Comparison of ENCODE assay signal across 13 cellular contexts in genomic region chr17:76631821-76632565, GRCh38. TPM values are rescaled to one million over a fixed set of nuclear protein-coding genes. Genes with fewer than 3 reads are reported as not detected.
DNase-seq lines count a peak whose midpoint lies in the region; ATAC-seq and TF ChIP-seq lines count a peak whose summit lies in the region.
"Had no signal": no experiment of that assay in that cellular context is flagged by ENCODE, and none has a peak within 500 bp of the region (broad histone marks: within the 10 kb centered on the region; RNA-seq: fewer than 3 reads in every experiment).

No MANE protein-coding gene starts in this region.

- H3K4me3 ChIP-seq in left lung (no peak overlapping the region), suprapubic skin (no peak overlapping the region)

- no peaks in the 10 kb centered on the region for H3K27me3 ChIP-seq in left lung
- no peaks in the 10 kb centered on the region for H3K27me3 ChIP-seq in suprapubic skin

- H3K4me1 ChIP-seq in left lung = no peaks in the 10 kb centered on the region
- no peaks in the 10 kb centered on the region for H3K4me1 ChIP-seq in suprapubic skin

- 84% methylated on average over 10 of the region's 10 CpGs for WGBS in suprapubic skin

- H3K27ac ChIP-seq in left lung (peak overlapping the region in 1 of 2 donors; percentile 13), suprapubic skin (peak overlapping the region; percentile 19)

- DNase-seq in NCI-H146 treated with DMSO at 0.1 percent for 48 hours (lab: John Stamatoyannopoulos, UW; ENCODE audit: unreplicated experiment) (peak; percentile 21), amniotic epithelial cell (ENCODE audit: low read depth) (peak; percentile 50), left lung (peak in 1 of 2 donors; percentile 61), suprapubic skin (ENCODE audit: low spot score in 2 of 2) (peak in 1 of 2 donors; percentile 21), A172 (ENCODE audit: low spot score) (no peak)
- no peak for DNase-seq in activated CD4-positive, CD25-positive, alpha-beta regulatory T cell treated with anti-CD3 and anti-CD28 coated beads, Interleukin-2, amount 50 U/mL, for 72 hours
- DNase-seq: activated CD4-positive, alpha-beta T cell treated with anti-CD3 and anti-CD28 coated beads, Interleukin-2, amount 50 U/mL, for 48 hours; EL; occipital lobe; Right ventricle myocardium superior had no signal

- TF ChIP-seq POLR2A in suprapubic skin (IDR thresholded peaks at IDR 0.05) = no peak

- H3K36me3 ChIP-seq in left lung (peaks cover 0 to 3% of the 10 kb centered on the region in 2 donors), suprapubic skin (no peaks in the 10 kb centered on the region)

- no peak for TF ChIP-seq CTCF in left lung (IDR thresholded peaks at IDR 0.05)
- no peak for TF ChIP-seq CTCF in suprapubic skin (IDR thresholded peaks at IDR 0.05)

- ATAC-seq in left lung (peak; percentile 95), HG02885 (IDR thresholded peaks at IDR 0.05; ENCODE audit: poor library complexity, unreplicated experiment) (no peak)

- no peaks in the 10 kb centered on the region for H3K9me3 ChIP-seq in left lung
- H3K9me3 ChIP-seq in suprapubic skin = no peaks in the 10 kb centered on the region

- intact Hi-C loops in left lung (cut with DNase I) = no loop called here

- no peak for TF ChIP-seq EP300 in suprapubic skin (IDR thresholded peaks at IDR 0.05)

RNA-seq across cellular contexts. Expression of gene ST6GALNAC1, which starts 11.6 kb away (rescaled TPM):
- 10 to 100 TPM; 21.0 to 46.0 TPM for total RNA-seq in left lung
- total RNA-seq in suprapubic skin = 1 to 10 TPM in 3 of 4 donors, under 1 TPM in 1; 0.38 to 3.7 (median 1.3) TPM
- not detected in 2 replicates for total RNA-seq in A172 (2014; rRNA removed; shearing (Covaris generic))

RNA-seq across cellular contexts. Expression of gene ST6GALNAC2, which starts 46.3 kb away (rescaled TPM):
- total RNA-seq in left lung (10 to 100 TPM; 17.5 to 30.2 TPM), suprapubic skin (10 to 100 TPM; 71.1 to 94.3 (median 80.3) TPM)
- total RNA-seq in A172 (2014; rRNA removed; shearing (Covaris generic)) = 5.1 and 6.8 TPM in 2 replicates
- total RNA-seq: frontal cortex, occipital lobe, temporal lobe had no signal

Comparison
In these comparisons a context has a peak if more than half of its experiments do, and no peak if none do; other contexts are left out.
1. DNase-seq: peak in NCI-H146 treated with DMSO at 0.1 percent for 48 hours (single experiment) and amniotic epithelial cell (single experiment); none in A172 (single experiment) and activated CD4-positive, CD25-positive, alpha-beta regulatory T cell treated with anti-CD3 and anti-CD28 coated beads, Interleukin-2, amount 50 U/mL, for 72 hours (single experiment).
2. RNA of gene ST6GALNAC1, which starts 11.6 kb away (total RNA-seq): 21.0 to 46.0 TPM in left lung; 0.38 to 3.7 TPM in suprapubic skin and not detected in A172; every median in the first group is over 4 times any median in the second.